ENCODE assay signal across 8 cellular contexts in genomic region chr16:69329369-69330285, GRCh38. TPM values are rescaled to one million over a fixed set of nuclear protein-coding genes. Genes with fewer than 3 reads are reported as not detected.
DNase-seq lines count a peak whose midpoint lies in the region; ATAC-seq lines count a peak whose summit lies in the region.

No MANE protein-coding gene starts in this region.

- H3K36me3 ChIP-seq in MG63, result peaks cover 46% of the 10 kb centered on the region

- no peaks in the 10 kb centered on the region for H3K27me3 ChIP-seq in MG63

- DNase-seq in ELR (ENCODE audit: low read depth) (peak; percentile 52), MG63 (no peak), activated gamma-delta T cell treated with Interleukin-2 at 50 U/mL for 16 hours (peak; percentile 35), left ventricle myocardium superior (peak; percentile 56), sciatic nerve (ENCODE audit: low spot score) (peak; percentile 61), NCI-H524 treated with DMSO at 0.1 percent for 48 hours (lab: John Stamatoyannopoulos, UW) (no peak), CD1c-positive myeloid dendritic cell (ENCODE audit: extremely low spot score) (no peak)

- H3K9me3 ChIP-seq in MG63, result no peaks in the 10 kb centered on the region

- ATAC-seq in GM21723 (IDR thresholded peaks at IDR 0.05; ENCODE audit: unreplicated experiment) (peak; percentile 43), left ventricle myocardium superior (peak; percentile 40), sciatic nerve (no peak)

- intact Hi-C loops in left ventricle myocardium superior (cut with micrococcal nuclease) (no loop called here), sciatic nerve (cut with DNase I) (no loop called here)

- peak overlapping the region; percentile 67 for H3K4me3 ChIP-seq in MG63

RNA-seq across cellular contexts. Expression of gene PDF, which starts 0.8 kb away (rescaled TPM):
- total RNA-seq in MG63 (2014; rRNA removed; shearing (Covaris generic); ENCODE audit: low replicate concordance), result 9.1 and 28.5 TPM in 2 replicates
- total RNA-seq in left ventricle myocardium superior, result 7.2 TPM
- total RNA-seq in sciatic nerve, result 6.0 TPM

RNA-seq across cellular contexts. Expression of gene COG8, which starts 9.7 kb away (rescaled TPM):
- 34.1 and 51.9 TPM in 2 replicates for total RNA-seq in MG63 (2014; rRNA removed; shearing (Covaris generic); ENCODE audit: low replicate concordance)
- total RNA-seq in left ventricle myocardium superior (25.9 TPM), sciatic nerve (36.4 TPM)

RNA-seq across cellular contexts. Expression of gene NIP7, which starts 9.9 kb away (rescaled TPM):
- total RNA-seq in MG63 (2014; rRNA removed; shearing (Covaris generic); ENCODE audit: low replicate concordance), result 24.0 and 32.6 TPM in 2 replicates
- total RNA-seq in left ventricle myocardium superior, result 8.0 TPM
- total RNA-seq in sciatic nerve, result 10.5 TPM

RNA-seq across cellular contexts. Expression of gene VPS4A, which starts 18.5 kb away (rescaled TPM):
- total RNA-seq in MG63 (2014; rRNA removed; shearing (Covaris generic); ENCODE audit: low replicate concordance), result 31.3 and 34.5 TPM in 2 replicates
- total RNA-seq in left ventricle myocardium superior, result 30.3 TPM
- total RNA-seq in sciatic nerve, result 24.8 TPM

RNA-seq across cellular contexts. Expression of gene TMED6, which starts 22.0 kb away (rescaled TPM):
- not detected in 2 replicates for total RNA-seq in MG63 (2014; rRNA removed; shearing (Covaris generic); ENCODE audit: low replicate concordance)
- total RNA-seq in left ventricle myocardium superior (not detected), sciatic nerve (not detected)

Comparison
In these comparisons a context has a peak if more than half of its experiments do, and no peak if none do; other contexts are left out.
1. DNase-seq: peak in ELR (single experiment), activated gamma-delta T cell treated with Interleukin-2 at 50 U/mL for 16 hours (single experiment), left ventricle myocardium superior (single experiment) and sciatic nerve (single experiment); none in MG63 (single experiment), NCI-H524 treated with DMSO at 0.1 percent for 48 hours (single experiment) and CD1c-positive myeloid dendritic cell (single experiment).